In genomic region chr1:16140068-16140596, GRCh38 we compare ENCODE assay signal across 15 cellular contexts. TPM values are rescaled to one million over a fixed set of nuclear protein-coding genes. Genes with fewer than 3 reads are reported as not detected.
DNase-seq lines count a peak whose midpoint lies in the region; FAIRE-seq and TF ChIP-seq lines count a peak whose summit lies in the region.
"Had no signal": no experiment of that assay in that cellular context is flagged by ENCODE, and none has a peak within 500 bp of the region (broad histone marks: within the 10 kb centered on the region; RNA-seq: fewer than 3 reads in every experiment).

No MANE protein-coding gene starts in this region.

- WGBS in hepatocyte (ENCODE audit: low lambda C conversion rate, missing lambda C conversion rate): 95% methylated on average over 7 of the region's 7 CpGs
- WGBS in spleen, 5 donors: 86 to 92% (median 90%) methylated on average over 3 to 7 of the region's 7 CpGs
- WGBS in transverse colon (ENCODE audit: low coverage in 1 of 2), 2 donors: 95 to 96% methylated on average over 5 to 7 of the region's 7 CpGs

- H3K36me3 ChIP-seq in H7 (replicated peaks; ENCODE audit: control insufficient read depth, insufficient read depth, low read length) (peaks cover 18% of the 10 kb centered on the region), hepatocyte (replicated peaks; ENCODE audit: insufficient read depth, low read depth) (no peaks in the 10 kb centered on the region), spleen (peaks cover 0 to 34% (median 8%) of the 10 kb centered on the region in 6 donors), transverse colon (peaks cover 0 to 7% (median 0%) of the 10 kb centered on the region in 4 donors)

- in situ Hi-C loops in transverse colon (cut with MboI; ENCODE audit: low pct_ligation_motif_present in 1 of 4, low pct_unique_long_range_greater_than_20kb in 1 of 4, low sequenced_read_pairs in 3 of 4): no loop called here

- CTCF ChIA-PET in RWPE1 (lab: Yijun Ruan, JAX): interaction anchor here (1.3 kb wide), 1 partner anchor 61 kb away, joined by 3 read pairs; no protein-coding TSS in a partner anchor

- H3K9me3 ChIP-seq in hepatocyte (ENCODE audit: low read depth) (no peaks in the 10 kb centered on the region), spleen (no peaks in the 10 kb centered on the region), transverse colon (no peaks in the 10 kb centered on the region)

- intact Hi-C loops in spleen (cut with DNase I; ENCODE audit: low total_unique reads) (no loop called here), transverse colon (cut with DNase I; ENCODE audit: low total_unique reads) (no loop called here)

- H2AFZ ChIP-seq in hepatocyte: no peak overlapping the region

- TF ChIP-seq POLR2A in spleen (IDR thresholded peaks at IDR 0.05): no peak
- no peak for TF ChIP-seq POLR2A in transverse colon (IDR thresholded peaks at IDR 0.05)

- H3K79me2 ChIP-seq in hepatocyte: peaks cover 36% of the 10 kb centered on the region

- H3K4me1 ChIP-seq in hepatocyte (ENCODE audit: insufficient read depth) (peaks cover 49% of the 10 kb centered on the region), spleen (peaks cover 18 to 72% (median 57%) of the 10 kb centered on the region in 6 donors), transverse colon (peaks cover 20 to 35% (median 26%) of the 10 kb centered on the region in 4 donors)

- H4K20me1 ChIP-seq in hepatocyte (ENCODE audit: insufficient read depth, poor library complexity, severe bottlenecking): peaks cover 5% of the 10 kb centered on the region

- peak overlapping the region; percentile 45 for H3K4me2 ChIP-seq in hepatocyte

- no peak for FAIRE-seq in GM19239 (lab: Jason Lieb, UNC)

- H3K4me3 ChIP-seq in H7 (ENCODE audit: insufficient read depth, low read depth, low read length) (no peak overlapping the region), hepatocyte (no peak overlapping the region), spleen (no peak overlapping the region), transverse colon (no peak overlapping the region)

- no peaks in the 10 kb centered on the region for H3K27me3 ChIP-seq in H7 (ENCODE audit: control insufficient read depth, insufficient read depth, low read length)
- H3K27me3 ChIP-seq in hepatocyte: no peaks in the 10 kb centered on the region
- H3K27me3 ChIP-seq in spleen (replicated peaks in 1 of 7): peaks cover 0 to 11% (median 0%) of the 10 kb centered on the region in 7 donors
- no peaks in the 10 kb centered on the region for H3K27me3 ChIP-seq in transverse colon

- TF ChIP-seq EP300 in transverse colon (IDR thresholded peaks at IDR 0.05; ENCODE audit: low read depth): no peak

- TF ChIP-seq CTCF in RWPE1 (conservative IDR thresholded peaks at IDR 0.05; ENCODE audit: low read depth) (no peak), hepatocyte (IDR thresholded peaks at IDR 0.05; ENCODE audit: poor library complexity) (no peak), spleen (IDR thresholded peaks at IDR 0.05 in 8 of 11, conservative IDR thresholded peaks at IDR 0.05 in 3 of 11) (no peak), transverse colon (IDR thresholded peaks at IDR 0.05) (no peak)

- H3K27ac ChIP-seq in RWPE1 (peak overlapping the region; percentile 99), hepatocyte (peak overlapping the region; percentile 70), spleen (peak overlapping the region in 7 of 8 donors; percentile 5 to 81 (median 78)), transverse colon (no peak overlapping the region)

- no peaks in the 10 kb centered on the region for H3K9me2 ChIP-seq in hepatocyte (replicated peaks; ENCODE audit: insufficient read depth)

- DNase-seq in H7 (peak; percentile 63), RWPE1 (ENCODE audit: low spot score) (no peak), hepatocyte (ENCODE audit: low spot score) (no peak), spleen (no peak), transverse colon (no peak), GM19239 (ENCODE audit: insufficient read length, low spot score) (no peak)
- DNase-seq in activated CD4-positive, CD25-positive, alpha-beta regulatory T cell treated with anti-CD3 and anti-CD28 coated beads, Interleukin-2, amount 50 U/mL, for 72 hours: no peak
- DNase-seq: amygdala; C1 segment of cervical spinal cord; cortex of kidney; DND-41; naive thymus-derived CD8-positive, alpha-beta T cell; NCI-H1417; NCI-H2227 treated with DMSO at 0.1 percent for 48 hours; stimulated activated CD4-positive, alpha-beta T cell treated with anti-CD3 and anti-CD28 coated beads, Interleukin-4, amount 100 ng/mL, for 24 hours had no signal

- POLR2A ChIA-PET in RWPE1 (lab: Yijun Ruan, JAX; ENCODE audit: low non-redundant PET): interaction anchor here (0.6 kb wide), 1 partner anchor 13 kb away, joined by 3 read pairs; no protein-coding TSS in a partner anchor

RNA-seq across cellular contexts. Expression of gene EPHA2, which starts 15.7 kb away (rescaled TPM):
- 43.3 and 63.5 TPM in 2 replicates for total RNA-seq in H7 (2014; rRNA removed; shearing (Covaris generic))
- total RNA-seq in hepatocyte: 26.7 and 27.3 TPM in 2 replicates
- polyA plus RNA-seq in hepatocyte: 20.0 and 20.4 TPM in 2 replicates
- 10 to 100 TPM; 10.6 to 35.7 (median 17.1) TPM for total RNA-seq in spleen
- polyA plus RNA-seq in spleen: 1 to 10 TPM; 2.0 to 7.4 (median 2.6) TPM
- total RNA-seq in transverse colon: 10 to 100 TPM in 3 of 4 donors, 1 to 10 TPM in 1; 2.6 to 68.8 (median 30.5) TPM
- total RNA-seq: naive thymus-derived CD8-positive, alpha-beta T cell had no signal
- polyA plus RNA-seq: naive thymus-derived CD8-positive, alpha-beta T cell had no signal

Comparison
In these comparisons a context has a peak if more than half of its experiments do, and no peak if none do; other contexts are left out.
1. H3K27ac ChIP-seq: peak in RWPE1 (single experiment), hepatocyte (single experiment) and spleen (7 of 8); none in transverse colon (0 of 4).